ENCODE assay signal across 27 cellular contexts in genomic region chr11:78876686-78877085, GRCh38.
"Had no signal": no experiment of that assay in that cellular context is flagged by ENCODE, and none has a peak within 500 bp of the region (broad histone marks: within the 10 kb centered on the region; RNA-seq: fewer than 3 reads in every experiment).

No MANE protein-coding gene starts in this region.

- H3K27ac Mint-ChIP-seq: immature natural killer cell; memory B cell; naive B cell; natural killer cell treated with Interleukin-12 subunit alpha and Interleukin-12 subunit beta and Interleukin-15 and Interleukin-18, amount 100 ng/mL, for 72 hours; neural progenitor cell; progenitor cell of endocrine pancreas; stimulated activated effector memory CD8-positive, alpha-beta T cell treated with anti-CD3 and anti-CD28 coated beads, Interleukin-12 subunit alpha, Interleukin-12 subunit beta, amount 100 ng/mL, for 72 hours had no signal

- H3K27ac ChIP-seq: dorsolateral prefrontal cortex, esophagus squamous epithelium, lower lobe of right lung, neural progenitor cell, parathyroid adenoma, right atrium auricular region, stomach, tibial nerve, upper lobe of left lung had no signal

- ATAC-seq: left ventricle myocardium superior; lower lobe of right lung; mucosa of descending colon; natural killer cell treated with Interleukin-12 subunit alpha and Interleukin-12 subunit beta and Interleukin-15 and Interleukin-18, amount 100 ng/mL, for 72 hours; sciatic nerve; stimulated activated effector memory CD8-positive, alpha-beta T cell treated with anti-CD3 and anti-CD28 coated beads, Interleukin-12 subunit alpha, Interleukin-12 subunit beta, amount 100 ng/mL, for 72 hours had no signal

- DNase-seq: dorsolateral prefrontal cortex; effector CD4-positive, alpha-beta T cell; esophagus squamous epithelium; hypothalamus; immature natural killer cell; islet precursor cell; left ventricle myocardium superior; lower lobe of right lung; mucosa of descending colon; naive B cell; stimulated activated CD4-positive, alpha-beta T cell treated with anti-CD3 and anti-CD28 coated beads, Interleukin-2, amount 100 ng/mL, for 24 hours; stimulated activated CD4-positive, alpha-beta T cell treated with anti-CD3 and anti-CD28 coated beads, Interleukin-4, amount 100 ng/mL, for 24 hours; stimulated activated naive CD4-positive, alpha-beta T cell treated with Interleukin-2 at 50 U/mL for 16 hours; stomach; upper lobe of left lung had no signal

- H3K4me1 ChIP-seq: lower lobe of right lung, neural progenitor cell, parathyroid adenoma, right atrium auricular region, stomach, tibial nerve, upper lobe of left lung had no signal

- H3K27me3 Mint-ChIP-seq: natural killer cell treated with Interleukin-12 subunit alpha and Interleukin-12 subunit beta and Interleukin-15 and Interleukin-18, amount 100 ng/mL, for 72 hours; progenitor cell of endocrine pancreas had no signal

- H3K27me3 ChIP-seq: dorsolateral prefrontal cortex, esophagus squamous epithelium, neural progenitor cell, right atrium auricular region, stomach, tibial nerve, upper lobe of left lung had no signal

- H3K4me1 Mint-ChIP-seq: immature natural killer cell; memory B cell; naive B cell; neural progenitor cell; stimulated activated effector memory CD8-positive, alpha-beta T cell treated with anti-CD3 and anti-CD28 coated beads, Interleukin-12 subunit alpha, Interleukin-12 subunit beta, amount 100 ng/mL, for 72 hours had no signal

- H3K9me3 ChIP-seq: lower lobe of right lung, right atrium auricular region had no signal

- H3K36me3 Mint-ChIP-seq: immature natural killer cell; memory B cell; natural killer cell treated with Interleukin-12 subunit alpha and Interleukin-12 subunit beta and Interleukin-15 and Interleukin-18, amount 100 ng/mL, for 72 hours; stimulated activated effector memory CD8-positive, alpha-beta T cell treated with anti-CD3 and anti-CD28 coated beads, Interleukin-12 subunit alpha, Interleukin-12 subunit beta, amount 100 ng/mL, for 72 hours had no signal

- H3K4me3 ChIP-seq: dorsolateral prefrontal cortex, esophagus squamous epithelium, lower lobe of right lung, mucosa of descending colon, neural progenitor cell, right atrium auricular region, stomach, tibial nerve, upper lobe of left lung had no signal

- H3K4me3 Mint-ChIP-seq: immature natural killer cell; memory B cell; naive B cell; natural killer cell treated with Interleukin-12 subunit alpha and Interleukin-12 subunit beta and Interleukin-15 and Interleukin-18, amount 100 ng/mL, for 72 hours; neural progenitor cell; stimulated activated effector memory CD8-positive, alpha-beta T cell treated with anti-CD3 and anti-CD28 coated beads, Interleukin-12 subunit alpha, Interleukin-12 subunit beta, amount 100 ng/mL, for 72 hours had no signal

- FAIRE-seq: colon, frontal cortex, urothelium cell line had no signal

- H3K36me3 ChIP-seq: lower lobe of right lung, neural progenitor cell, right atrium auricular region, stomach, tibial nerve, upper lobe of left lung had no signal
